In genomic region chr17:30996481-30996880, GRCh38 we compare ENCODE assay signal across 25 cellular contexts.
"Had no signal": no experiment of that assay in that cellular context is flagged by ENCODE, and none has a peak within 500 bp of the region (broad histone marks: within the 10 kb centered on the region; RNA-seq: fewer than 3 reads in every experiment).

No MANE protein-coding gene starts in this region.

- H3K27ac Mint-ChIP-seq: activated naive CD8-positive, alpha-beta T cell; activated T-helper 17 cell treated with anti-CD3 and anti-CD28 coated beads, Interleukin-2, amount 50 U/mL, for 72 hours; natural killer cell; stimulated activated memory B cell treated with anti-CD40 and anti-IgM and Interleukin-4, amounts not matched to agents 10 μg/mL and 1 μg/mL and 100 μg/mL, for 72 hours had no signal

- ATAC-seq: activated T-helper 17 cell treated with anti-CD3 and anti-CD28 coated beads, Interleukin-2, amount 50 U/mL, for 72 hours; left cardiac atrium; natural killer cell; stimulated activated memory B cell treated with anti-CD40 and anti-IgM and Interleukin-4, amounts not matched to agents 10 μg/mL and 1 μg/mL and 100 μg/mL, for 72 hours had no signal

- H3K4me3 Mint-ChIP-seq: activated naive CD8-positive, alpha-beta T cell; activated T-helper 17 cell treated with anti-CD3 and anti-CD28 coated beads, Interleukin-2, amount 50 U/mL, for 72 hours; natural killer cell; stimulated activated memory B cell treated with anti-CD40 and anti-IgM and Interleukin-4, amounts not matched to agents 10 μg/mL and 1 μg/mL and 100 μg/mL, for 72 hours had no signal

- H3K27ac ChIP-seq: adrenal gland, ascending aorta, brain microvascular endothelial cell, esophagus muscularis mucosa, prostate gland, right atrium auricular region, upper lobe of left lung had no signal

- H3K4me1 ChIP-seq: adrenal gland, ascending aorta, esophagus muscularis mucosa, prostate gland, right atrium auricular region, upper lobe of left lung had no signal

- H3K9me3 Mint-ChIP-seq: activated T-helper 17 cell treated with anti-CD3 and anti-CD28 coated beads, Interleukin-2, amount 50 U/mL, for 72 hours; natural killer cell; stimulated activated memory B cell treated with anti-CD40 and anti-IgM and Interleukin-4, amounts not matched to agents 10 μg/mL and 1 μg/mL and 100 μg/mL, for 72 hours had no signal

- H3K4me3 ChIP-seq: adrenal gland, ascending aorta, esophagus muscularis mucosa, lung, prostate gland, right atrium auricular region, upper lobe of left lung had no signal

- H3K9me3 ChIP-seq: adrenal gland, ascending aorta, esophagus muscularis mucosa, prostate gland, right atrium auricular region, upper lobe of left lung had no signal

- FAIRE-seq: endothelial cell of umbilical vein, frontal cortex had no signal

- H3K27me3 Mint-ChIP-seq: activated naive CD8-positive, alpha-beta T cell; activated T-helper 17 cell treated with anti-CD3 and anti-CD28 coated beads, Interleukin-2, amount 50 U/mL, for 72 hours; stimulated activated memory B cell treated with anti-CD40 and anti-IgM and Interleukin-4, amounts not matched to agents 10 μg/mL and 1 μg/mL and 100 μg/mL, for 72 hours had no signal

- H3K4me1 Mint-ChIP-seq: activated T-helper 17 cell treated with anti-CD3 and anti-CD28 coated beads, Interleukin-2, amount 50 U/mL, for 72 hours; natural killer cell; stimulated activated memory B cell treated with anti-CD40 and anti-IgM and Interleukin-4, amounts not matched to agents 10 μg/mL and 1 μg/mL and 100 μg/mL, for 72 hours had no signal

- DNase-seq: activated CD4-positive, alpha-beta T cell treated with anti-CD3 and anti-CD28 coated beads for 1 hour; activated CD4-positive, alpha-beta T cell treated with anti-CD3 and anti-CD28 coated beads, Interleukin-2, amount 50 U/mL, for 1 hour; activated naive CD4-positive, alpha-beta T cell; activated T-cell treated with anti-CD3 and anti-CD28 coated beads, Interleukin-2, amount 50 U/mL, for 1 hour; adrenal gland; brain microvascular endothelial cell; caudate nucleus; dermis blood vessel endothelial cell; effector CD8-positive, alpha-beta T cell; hypothalamus; left cardiac atrium; natural killer cell; stimulated activated CD4-positive, alpha-beta T cell treated with anti-CD3 and anti-CD28 coated beads, Interleukin-15, amount 100 ng/mL, for 24 hours; T-helper 1 cell; upper lobe of left lung had no signal

- H3K27me3 ChIP-seq: adrenal gland, ascending aorta, brain microvascular endothelial cell, esophagus muscularis mucosa, right atrium auricular region, upper lobe of left lung had no signal
